Comparison of ENCODE assay signal across 9 cellular contexts in genomic region chr16:72008065-72008423, GRCh38. TPM values are rescaled to one million over a fixed set of nuclear protein-coding genes. Genes with fewer than 3 reads are reported as not detected.
DNase-seq lines count a peak whose midpoint lies in the region; ATAC-seq, FAIRE-seq and TF ChIP-seq lines count a peak whose summit lies in the region.
"Not testable (repeated sequence)": the region's sequence is repeated elsewhere in the genome, so short reads cannot be mapped to it uniquely, and the experiment has no call there.
"Had no signal": no experiment of that assay in that cellular context is flagged by ENCODE, and none has a peak within 500 bp of the region (broad histone marks: within the 10 kb centered on the region; RNA-seq: fewer than 3 reads in every experiment).

No MANE protein-coding gene starts in this region.

- H2AFZ ChIP-seq in IMR-90 (replicated peaks; ENCODE audit: low read length, poor library complexity), result peak overlapping the region; percentile 99
- not testable (repeated sequence) for H2AFZ ChIP-seq in endothelial cell of umbilical vein (ENCODE audit: low read depth, low read length)

- not testable (repeated sequence) for H3K27me3 Mint-ChIP-seq in CD14-positive monocyte (ENCODE audit: low read depth in 3 of 3); T-cell; activated naive CD8-positive, alpha-beta T cell treated with anti-CD3 and anti-CD28 coated beads for 36 hours
- peaks cover 26% of the 10 kb centered on the region for H3K27me3 Mint-ChIP-seq in osteocyte (ENCODE audit: unreplicated experiment)

- H2BK15ac ChIP-seq in IMR-90 (ENCODE audit: low read depth, low read length), result not testable (repeated sequence)

- not testable (repeated sequence) for TF ChIP-seq POLR2A in IMR-90 (IDR thresholded peaks at IDR 0.05; ENCODE audit: low read depth, low read length); endothelial cell of umbilical vein (IDR thresholded peaks at IDR 0.05; ENCODE audit: low read depth, low read length); tibial nerve (IDR thresholded peaks at IDR 0.05)

- H3K9ac ChIP-seq in IMR-90 (ENCODE audit: low read depth, low read length), result not testable (repeated sequence)
- H3K9ac ChIP-seq in endothelial cell of umbilical vein (replicated peaks; ENCODE audit: extremely low read depth, insufficient read depth, low read length), result peak overlapping the region; percentile 13

- not testable (repeated sequence) for H2AK9ac ChIP-seq in IMR-90 (replicated peaks; ENCODE audit: low read depth, low read length, poor library complexity)

- intact Hi-C loops in CD14-positive monocyte (cut with micrococcal nuclease) (loop anchor here (5.0 kb wide), 3 partner anchors 84 to 659 kb away; partner anchors contain the start of genes DHX38 (in 1 of the 2) and TXNL4B (in 1 of the 2)), endothelial cell of umbilical vein (cut with micrococcal nuclease) (loop anchor here (1.0 kb wide), 4 partner anchors 81 to 126 kb away; partner anchors contain the start of genes DHX38, IST1 and TXNL4B)
- intact Hi-C loops in IMR-90 (cut with micrococcal nuclease), result not testable (repeated sequence)

- not testable (repeated sequence) for H2BK20ac ChIP-seq in IMR-90 (ENCODE audit: low read depth, low read length)

- TF ChIP-seq CTCF in CD14-positive monocyte (IDR thresholded peaks at IDR 0.05); IMR-90 (conservative IDR thresholded peaks at IDR 0.05; ENCODE audit: low read depth, low read length); endothelial cell of umbilical vein (IDR thresholded peaks at IDR 0.05; ENCODE audit: extremely low read depth in 1 of 2, insufficient read depth in 1 of 2, low read depth in 1 of 2, low read length in 2 of 2); kidney epithelial cell (IDR thresholded peaks at IDR 0.05; ENCODE audit: insufficient read depth, low read length, poor library complexity, severe bottlenecking); osteocyte (IDR thresholded peaks at IDR 0.05): not testable (repeated sequence)
- peak in 1 of 5 experiments; percentile 9 for TF ChIP-seq CTCF in tibial nerve (IDR thresholded peaks at IDR 0.05)

- in situ Hi-C loops in IMR-90 (cut with MboI; ENCODE audit: low sequenced_read_pairs), result not testable (repeated sequence)

- peak overlapping the region; percentile 25 for H3K4me2 ChIP-seq in IMR-90 (ENCODE audit: low read depth, low read length)
- peak overlapping the region; percentile 71 for H3K4me2 ChIP-seq in endothelial cell of umbilical vein (ENCODE audit: insufficient read depth, low read length)

- not testable (repeated sequence) for H3K79me2 ChIP-seq in endothelial cell of umbilical vein (ENCODE audit: control insufficient read depth, insufficient read depth, low read length)

- TF ChIP-seq RAD21 in IMR-90 (IDR thresholded peaks at IDR 0.05; ENCODE audit: low read length), result not testable (repeated sequence)

- peak overlapping the region in 4 of 7 donors; percentile 7 to 46 (median 26) for H3K27ac Mint-ChIP-seq in CD14-positive monocyte
- peak overlapping the region in 1 of 2 donors; percentile 85 for H3K27ac Mint-ChIP-seq in T-cell
- H3K27ac Mint-ChIP-seq in activated naive CD8-positive, alpha-beta T cell treated with anti-CD3 and anti-CD28 coated beads for 36 hours, result not testable (repeated sequence)
- H3K27ac Mint-ChIP-seq in osteocyte (ENCODE audit: unreplicated experiment), result peak overlapping the region; percentile 18

- not testable (repeated sequence) for H3K27ac ChIP-seq in IMR-90 (ENCODE audit: insufficient read depth, low read length); endothelial cell of umbilical vein (ENCODE audit: insufficient read depth, low read depth, low read length)
- H3K27ac ChIP-seq in tibial nerve, result peak overlapping the region in 3 of 4 donors; percentile 35 to 52 (median 44)

- BruUV-seq in IMR-90 (replicated peaks; lab: Mats Ljungman, UMichigan); endothelial cell of umbilical vein (replicated peaks; lab: Mats Ljungman, UMichigan): not testable (repeated sequence)

- not testable (repeated sequence) for H3K23ac ChIP-seq in IMR-90 (ENCODE audit: low read depth, low read length)

- POLR2A ChIA-PET in IMR-90 (lab: Charles Lee; ENCODE audit: unreplicated experiment); T-cell (lab: Charles Lee); endothelial cell of umbilical vein (lab: Charles Lee): not testable (repeated sequence)

- not testable (repeated sequence) for DNase-seq in CD14-positive monocyte (ENCODE audit: low spot score); IMR-90; T-cell; activated naive CD8-positive, alpha-beta T cell treated with anti-CD3 and anti-CD28 coated beads for 36 hours; endothelial cell of umbilical vein (ENCODE audit: low read depth, low spot score); kidney epithelial cell (ENCODE audit: low read depth); osteocyte (ENCODE audit: extremely low spot score, unreplicated experiment); tibial nerve (ENCODE audit: low spot score in 2 of 2)

- not testable (repeated sequence) for H3K36me3 ChIP-seq in IMR-90 (ENCODE audit: control insufficient read depth, insufficient read depth, low read length); endothelial cell of umbilical vein (ENCODE audit: control insufficient read depth in 2 of 2, extremely low read depth in 1 of 2, insufficient read depth in 2 of 2, low read length in 2 of 2); kidney epithelial cell (ENCODE audit: control insufficient read depth, insufficient read depth, low read length)
- H3K36me3 ChIP-seq in tibial nerve, result peaks cover 0 to 16% (median 0%) of the 10 kb centered on the region in 3 donors

- not testable (repeated sequence) for H3K9me3 ChIP-seq in IMR-90 (ENCODE audit: control insufficient read depth, insufficient read depth, low read length); endothelial cell of umbilical vein (replicated peaks; ENCODE audit: control insufficient read depth, insufficient read depth, low read length); tibial nerve

- H4K91ac ChIP-seq in IMR-90 (ENCODE audit: insufficient read depth, low read depth, low read length), result not testable (repeated sequence)

- H4K20me1 ChIP-seq in IMR-90 (ENCODE audit: insufficient read depth, low read length); endothelial cell of umbilical vein (replicated peaks; ENCODE audit: control insufficient read depth, extremely low read depth, insufficient read depth, low read length): not testable (repeated sequence)

- not testable (repeated sequence) for H2AK5ac ChIP-seq in IMR-90 (ENCODE audit: low read depth, low read length)

- H3K4me1 ChIP-seq in IMR-90 (ENCODE audit: control insufficient read depth, insufficient read depth, low read length); endothelial cell of umbilical vein (ENCODE audit: control insufficient read depth, extremely low read depth, insufficient read depth, low read length): not testable (repeated sequence)
- peaks cover 0 to 13% (median 0%) of the 10 kb centered on the region in 4 donors for H3K4me1 ChIP-seq in tibial nerve

- not testable (repeated sequence) for H3K18ac ChIP-seq in IMR-90 (ENCODE audit: low read depth, low read length)

- H3K4ac ChIP-seq in IMR-90 (ENCODE audit: low read depth, low read length), result peak overlapping the region; percentile 22; the same call in 1 of the 2 replicates

- not testable (repeated sequence) for FAIRE-seq in endothelial cell of umbilical vein (lab: Jason Lieb, UNC)

- H2BK120ac ChIP-seq in IMR-90 (ENCODE audit: low read depth, low read length), result not testable (repeated sequence)

- 80% methylated on average over 2 of the region's 9 CpGs; no CpG with 5 or more reads in 1 of the 2 experiments for WGBS in IMR-90 (ENCODE audit: extremely low coverage in 2 of 2, insufficient read length in 1 of 2), 2 experiments
- 77 to 82% methylated on average over 9 of the region's 9 CpGs for WGBS in tibial nerve, 2 donors

- not testable (repeated sequence) for H2BK5ac ChIP-seq in IMR-90 (ENCODE audit: low read depth, low read length, poor library complexity, severe bottlenecking)

- H4K8ac ChIP-seq in IMR-90 (ENCODE audit: low read depth in 2 of 2, low read length in 2 of 2), result peak overlapping the region; percentile 78 to 87

- peak overlapping the region; percentile 62 to 93 for H3K4me3 Mint-ChIP-seq in CD14-positive monocyte
- H3K4me3 Mint-ChIP-seq in T-cell, result peak overlapping the region; percentile 93 to 97 (median 93)
- H3K4me3 Mint-ChIP-seq in activated naive CD8-positive, alpha-beta T cell treated with anti-CD3 and anti-CD28 coated beads for 36 hours, result peak overlapping the region; percentile 42
- peak overlapping the region; percentile 100 for H3K4me3 Mint-ChIP-seq in osteocyte (ENCODE audit: unreplicated experiment)

- TF ChIP-seq EP300 in tibial nerve (IDR thresholded peaks at IDR 0.05), result not testable (repeated sequence)

- not testable (repeated sequence) for H3K4me1 Mint-ChIP-seq in CD14-positive monocyte; osteocyte (ENCODE audit: unreplicated experiment)
- H3K4me1 Mint-ChIP-seq in T-cell, result peaks cover 11 to 15% (median 12%) of the 10 kb centered on the region in 3 donors
- peaks cover 12% of the 10 kb centered on the region for H3K4me1 Mint-ChIP-seq in activated naive CD8-positive, alpha-beta T cell treated with anti-CD3 and anti-CD28 coated beads for 36 hours

- H4K5ac ChIP-seq in IMR-90 (ENCODE audit: low read depth, low read length), result not testable (repeated sequence)

- not testable (repeated sequence) for H3K9me1 ChIP-seq in IMR-90 (ENCODE audit: insufficient read depth, low read length); endothelial cell of umbilical vein (replicated peaks; ENCODE audit: control insufficient read depth, extremely low read depth, insufficient read depth, low read length)

- H3K27me3 ChIP-seq in IMR-90 (ENCODE audit: control insufficient read depth, insufficient read depth, low read length); endothelial cell of umbilical vein (ENCODE audit: control insufficient read depth in 2 of 2, insufficient read depth in 2 of 2, low read length in 2 of 2); kidney epithelial cell (ENCODE audit: control insufficient read depth, insufficient read depth, low read length); tibial nerve: not testable (repeated sequence)

- H3K56ac ChIP-seq in IMR-90 (ENCODE audit: extremely low read depth, insufficient read depth, low read length), result not testable (repeated sequence)

- not testable (repeated sequence) for ATAC-seq in IMR-90 (ENCODE audit: low read depth); T-cell (replicated peaks in 1 of 4)

- not testable (repeated sequence) for H3K9me3 Mint-ChIP-seq in CD14-positive monocyte; T-cell; activated naive CD8-positive, alpha-beta T cell treated with anti-CD3 and anti-CD28 coated beads for 36 hours; osteocyte (ENCODE audit: unreplicated experiment)

- peak overlapping the region; percentile 81; the same call in 1 of the 2 replicates for H3K14ac ChIP-seq in IMR-90 (replicated peaks; ENCODE audit: low read depth, low read length)

- H3K79me1 ChIP-seq in IMR-90 (ENCODE audit: low read depth in 1 of 2, low read length in 2 of 2), result not testable (repeated sequence)

- peak overlapping the region; percentile 7; the same call in 1 of the 2 replicates for H3K4me3 ChIP-seq in IMR-90 (ENCODE audit: insufficient read depth, low read depth, low read length)
- not testable (repeated sequence) for H3K4me3 ChIP-seq in endothelial cell of umbilical vein (replicated peaks in 1 of 3; ENCODE audit: insufficient read depth in 1 of 3, low read depth in 1 of 3, low read length in 3 of 3)
- H3K4me3 ChIP-seq in kidney epithelial cell (ENCODE audit: low read depth, low read length), result peak overlapping the region; percentile 25
- H3K4me3 ChIP-seq in tibial nerve, result peak overlapping the region in 3 of 4 donors; percentile 62 to 89 (median 74)

- CTCF ChIA-PET in IMR-90 (lab: Yijun Ruan, JAX); T-cell (lab: Charles Lee); endothelial cell of umbilical vein (lab: Charles Lee): not testable (repeated sequence)

- dilution Hi-C loops in IMR-90 (cut with HindIII; ENCODE audit: low sequenced_read_pairs, unreplicated experiment); endothelial cell of umbilical vein (cut with MboI; ENCODE audit: extremely low pct_ligation_motif_present, low sequenced_read_pairs): not testable (repeated sequence)

- H3K36me3 Mint-ChIP-seq in CD14-positive monocyte, result peaks cover 3 to 11% of the 10 kb centered on the region in 2 donors
- not testable (repeated sequence) for H3K36me3 Mint-ChIP-seq in T-cell; osteocyte (ENCODE audit: unreplicated experiment)
- H3K36me3 Mint-ChIP-seq in activated naive CD8-positive, alpha-beta T cell treated with anti-CD3 and anti-CD28 coated beads for 36 hours, result peaks cover 15% of the 10 kb centered on the region

RNA-seq across cellular contexts. Expression of gene DHODH, which starts 0.5 kb away (rescaled TPM):
- polyA plus RNA-seq in CD14-positive monocyte, result 1 to 10 TPM; 2.2 to 3.8 TPM
- total RNA-seq in IMR-90 (2012; rRNA removed), result 3.2 and 3.3 TPM in 2 replicates
- 4.1 and 4.5 TPM in 2 replicates for polyA plus RNA-seq in IMR-90 (2012; rRNA removed)
- 2.9 and 4.9 TPM in 2 replicates for polyA plus RNA-seq in IMR-90 (2012; cell fraction: cytosol; rRNA removed)
- 3.5 and 4.1 TPM in 2 replicates for polyA plus RNA-seq in IMR-90 (2012; cell fraction: nucleus; rRNA removed; ENCODE audit: low replicate concordance)
- 10 to 100 TPM in 4 of 5 donors, 1 to 10 TPM in 1; 6.0 to 11.9 (median 11.2) TPM for total RNA-seq in T-cell
- total RNA-seq in activated naive CD8-positive, alpha-beta T cell treated with anti-CD3 and anti-CD28 coated beads for 36 hours, result 10 to 100 TPM; 25.4 to 25.8 TPM
- total RNA-seq in endothelial cell of umbilical vein, result 9.2 and 9.7 TPM in 2 replicates
- 3.4 and 5.8 TPM in 2 replicates for polyA plus RNA-seq in endothelial cell of umbilical vein
- 4.8 TPM in 2 replicates for polyA plus RNA-seq in endothelial cell of umbilical vein (2011; cell fraction: cytosol; rRNA removed)
- polyA plus RNA-seq in endothelial cell of umbilical vein (2011; cell fraction: nucleus; rRNA removed), result 4.9 and 5.0 TPM in 2 replicates
- polyA plus RNA-seq in endothelial cell of umbilical vein (2012), result 6.6 and 6.7 TPM in 2 replicates
- polyA minus RNA-seq in endothelial cell of umbilical vein, result 3.6 and 3.8 TPM in 2 replicates
- 5.4 TPM for polyA minus RNA-seq in endothelial cell of umbilical vein (2011; cell fraction: cytosol; rRNA and poly(A)+ RNA removed)
- polyA minus RNA-seq in endothelial cell of umbilical vein (2011; cell fraction: nucleus; rRNA and poly(A)+ RNA removed), result 2.1 and 3.3 TPM in 2 replicates
- total RNA-seq in kidney epithelial cell, result 7.9 and 19.9 TPM in 2 replicates
- 6.2 and 7.4 TPM in 2 replicates for total RNA-seq in osteocyte
- 10 to 100 TPM in 1 of 4 donors, 1 to 10 TPM in 3; 8.2 to 12.0 (median 9.3) TPM for total RNA-seq in tibial nerve

RNA-seq across cellular contexts. Expression of gene PKD1L3, which starts 7.8 kb away (rescaled TPM):
- polyA plus RNA-seq in CD14-positive monocyte, result not detected
- total RNA-seq in IMR-90 (2012; rRNA removed), result not detected in 2 replicates
- polyA plus RNA-seq in IMR-90 (2012; rRNA removed), result not detected in 2 replicates
- not detected in 2 replicates for polyA plus RNA-seq in IMR-90 (2012; cell fraction: cytosol; rRNA removed)
- polyA plus RNA-seq in IMR-90 (2012; cell fraction: nucleus; rRNA removed; ENCODE audit: low replicate concordance), result not detected in 2 replicates
- total RNA-seq in T-cell, result under 1 TPM in 3 of 5 donors, not detected in 2; 0.08 to 0.20 (median 0.09) TPM
- under 1 TPM; 0.12 to 0.19 TPM for total RNA-seq in activated naive CD8-positive, alpha-beta T cell treated with anti-CD3 and anti-CD28 coated beads for 36 hours
- not detected in 2 replicates for total RNA-seq in endothelial cell of umbilical vein
- polyA plus RNA-seq in endothelial cell of umbilical vein, result not detected in 2 replicates
- polyA plus RNA-seq in endothelial cell of umbilical vein (2011; cell fraction: cytosol; rRNA removed), result not detected in 2 replicates
- polyA plus RNA-seq in endothelial cell of umbilical vein (2011; cell fraction: nucleus; rRNA removed), result 0.03 TPM in 1 of 2 replicates, not detected in the other
- polyA plus RNA-seq in endothelial cell of umbilical vein (2012), result not detected in 2 replicates
- not detected in 2 replicates for polyA minus RNA-seq in endothelial cell of umbilical vein
- polyA minus RNA-seq in endothelial cell of umbilical vein (2011; cell fraction: cytosol; rRNA and poly(A)+ RNA removed), result not detected
- not detected in 2 replicates for polyA minus RNA-seq in endothelial cell of umbilical vein (2011; cell fraction: nucleus; rRNA and poly(A)+ RNA removed)
- total RNA-seq in kidney epithelial cell, result not detected in 2 replicates
- total RNA-seq in osteocyte, result not detected in 2 replicates
- total RNA-seq in tibial nerve, result 1 to 10 TPM in 2 of 4 donors, under 1 TPM in 2; under 0.01 to 1.8 (median 0.74) TPM

RNA-seq across cellular contexts. Expression of gene HP, which starts 46.3 kb away (rescaled TPM):
- 10 to 100 TPM; 47.8 to 59.4 TPM for polyA plus RNA-seq in CD14-positive monocyte
- total RNA-seq in IMR-90 (2012; rRNA removed), result not detected in 2 replicates
- not detected in 2 replicates for polyA plus RNA-seq in IMR-90 (2012; rRNA removed)
- not detected in 2 replicates for polyA plus RNA-seq in IMR-90 (2012; cell fraction: cytosol; rRNA removed)
- not detected in 2 replicates for polyA plus RNA-seq in IMR-90 (2012; cell fraction: nucleus; rRNA removed; ENCODE audit: low replicate concordance)
- total RNA-seq in T-cell, result 10 to 100 TPM in 3 of 5 donors, not detected in 2; 11.3 to 18.3 (median 12.4) TPM
- not detected for total RNA-seq in activated naive CD8-positive, alpha-beta T cell treated with anti-CD3 and anti-CD28 coated beads for 36 hours
- not detected in 2 replicates for total RNA-seq in endothelial cell of umbilical vein
- polyA plus RNA-seq in endothelial cell of umbilical vein, result not detected in 2 replicates
- polyA plus RNA-seq in endothelial cell of umbilical vein (2011; cell fraction: cytosol; rRNA removed), result not detected in 2 replicates
- polyA plus RNA-seq in endothelial cell of umbilical vein (2011; cell fraction: nucleus; rRNA removed), result not detected in 2 replicates
- not detected in 2 replicates for polyA plus RNA-seq in endothelial cell of umbilical vein (2012)
- not detected in 2 replicates for polyA minus RNA-seq in endothelial cell of umbilical vein
- not detected for polyA minus RNA-seq in endothelial cell of umbilical vein (2011; cell fraction: cytosol; rRNA and poly(A)+ RNA removed)
- not detected in 2 replicates for polyA minus RNA-seq in endothelial cell of umbilical vein (2011; cell fraction: nucleus; rRNA and poly(A)+ RNA removed)
- total RNA-seq in kidney epithelial cell, result not detected in 2 replicates
- total RNA-seq in osteocyte, result not detected in 2 replicates
- total RNA-seq in tibial nerve, result 10 to 100 TPM in 3 of 4 donors, 1 to 10 TPM in 1; 1.5 to 32.4 (median 27.5) TPM

RNA-seq across cellular contexts. Expression of gene HPR, which starts 55.0 kb away (rescaled TPM):
- polyA plus RNA-seq in CD14-positive monocyte, result not detected
- total RNA-seq in IMR-90 (2012; rRNA removed), result not detected in 2 replicates
- not detected in 2 replicates for polyA plus RNA-seq in IMR-90 (2012; rRNA removed)
- polyA plus RNA-seq in IMR-90 (2012; cell fraction: cytosol; rRNA removed), result not detected in 2 replicates
- 0.05 TPM in 1 of 2 replicates, not detected in the other for polyA plus RNA-seq in IMR-90 (2012; cell fraction: nucleus; rRNA removed; ENCODE audit: low replicate concordance)
- not detected for total RNA-seq in T-cell
- not detected for total RNA-seq in activated naive CD8-positive, alpha-beta T cell treated with anti-CD3 and anti-CD28 coated beads for 36 hours
- not detected in 2 replicates for total RNA-seq in endothelial cell of umbilical vein
- polyA plus RNA-seq in endothelial cell of umbilical vein, result not detected in 2 replicates
- polyA plus RNA-seq in endothelial cell of umbilical vein (2011; cell fraction: cytosol; rRNA removed), result not detected in 2 replicates
- polyA plus RNA-seq in endothelial cell of umbilical vein (2011; cell fraction: nucleus; rRNA removed), result not detected in 2 replicates
- polyA plus RNA-seq in endothelial cell of umbilical vein (2012), result not detected in 2 replicates
- polyA minus RNA-seq in endothelial cell of umbilical vein, result not detected in 2 replicates
- not detected for polyA minus RNA-seq in endothelial cell of umbilical vein (2011; cell fraction: cytosol; rRNA and poly(A)+ RNA removed)
- polyA minus RNA-seq in endothelial cell of umbilical vein (2011; cell fraction: nucleus; rRNA and poly(A)+ RNA removed), result not detected in 2 replicates
- not detected in 2 replicates for total RNA-seq in kidney epithelial cell
- total RNA-seq in osteocyte, result not detected in 2 replicates
- total RNA-seq in tibial nerve, result 1 to 10 TPM; 1.2 to 6.3 (median 5.1) TPM
- total RNA-seq: T-helper 17 cell had no signal

Comparison
In these comparisons a context has a peak if more than half of its experiments do, and no peak if none do; other contexts are left out.
1. H3K4me3 Mint-ChIP-seq: peak in every context shown above with its lines; median percentile 100 in osteocyte; 93 in T-cell; 78 in CD14-positive monocyte; 42 in activated naive CD8-positive, alpha-beta T cell treated with anti-CD3 and anti-CD28 coated beads for 36 hours.